ENCODE assay signal across 8 cellular contexts in the genomic region with DNA sequence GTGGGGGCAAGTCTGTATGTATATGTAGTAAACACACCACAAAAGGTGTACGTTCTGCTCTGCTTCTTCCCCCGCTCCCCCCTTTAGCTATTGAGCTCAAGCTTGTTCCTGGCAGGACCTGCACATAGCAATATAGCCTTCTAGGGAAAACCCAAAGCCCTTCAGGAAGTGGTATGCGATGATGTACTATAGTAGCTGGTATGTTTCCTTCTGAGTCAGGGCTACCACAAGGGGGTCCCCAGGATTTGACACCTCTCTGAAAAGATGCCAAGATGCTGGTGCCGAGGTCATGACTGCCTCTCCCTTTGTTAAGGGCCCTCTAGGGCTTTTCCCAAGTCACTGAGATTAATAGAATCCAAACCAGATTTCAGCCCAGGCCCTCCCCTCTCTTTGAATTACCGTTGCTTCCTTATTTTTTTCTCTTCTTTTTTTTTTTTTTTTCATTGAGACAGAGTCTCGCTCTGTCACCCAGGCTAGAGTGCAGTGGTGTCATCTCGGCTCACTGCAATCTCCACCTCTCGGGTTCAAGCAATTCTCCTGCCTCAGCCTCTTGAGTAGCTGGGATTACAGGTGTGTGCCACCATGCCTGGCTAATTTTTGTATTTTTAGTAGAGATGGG.
DNase-seq lines count a peak whose midpoint lies in the region; ATAC-seq, FAIRE-seq and TF ChIP-seq lines count a peak whose summit lies in the region.

No MANE protein-coding gene starts in this region.

- intact Hi-C loops in vagina (cut with DNase I) = no loop called here

- peaks cover 36 to 52% of the 10 kb centered on the region in 2 donors for H3K36me3 Mint-ChIP-seq in activated T-cell treated with anti-CD3 and anti-CD28 coated beads, Interleukin-2, amount 50 U/mL, for 72 hours (ENCODE audit: insufficient read depth in 2 of 2)

- peaks cover 87% of the 10 kb centered on the region for H3K4me1 Mint-ChIP-seq in activated T-cell treated with anti-CD3 and anti-CD28 coated beads, Interleukin-2, amount 50 U/mL, for 72 hours (ENCODE audit: low read depth)

- H3K27ac ChIP-seq in vagina = no peak overlapping the region

- no peak overlapping the region for H3K4me3 ChIP-seq in vagina

- H3K9me3 ChIP-seq in vagina = no peaks in the 10 kb centered on the region

- peak; percentile 88 to 90 for DNase-seq in activated T-cell treated with anti-CD3 and anti-CD28 coated beads, Interleukin-2, amount 50 U/mL, for 72 hours
- DNase-seq in stimulated activated CD4-positive, alpha-beta T cell treated with anti-CD3 and anti-CD28 coated beads, Interleukin-4, amount 100 ng/mL, for 4 hours = peak; percentile 46 to 68
- DNase-seq in vagina (ENCODE audit: extremely low spot score in 2 of 2) (no peak), COLO829 (ENCODE audit: low spot score) (no peak), DMS114 treated with DMSO at 0.1 percent for 48 hours (lab: John Stamatoyannopoulos, UW; ENCODE audit: unreplicated experiment) (no peak), H54 (ENCODE audit: insufficient read length, low spot score) (no peak)

- no peaks in the 10 kb centered on the region for H3K27me3 ChIP-seq in vagina

- no peak for TF ChIP-seq CTCF in vagina (IDR thresholded peaks at IDR 0.05)

- H3K4me1 ChIP-seq in vagina = no peaks in the 10 kb centered on the region

- no peak for FAIRE-seq in H54 (lab: Jason Lieb, UNC)

- TF ChIP-seq POLR2A in vagina (IDR thresholded peaks at IDR 0.05) (no peak), H54 (IDR thresholded peaks at IDR 0.05; ENCODE audit: low read depth, low read length) (no peak)

- no peaks in the 10 kb centered on the region for H3K36me3 ChIP-seq in vagina

- H3K27me3 Mint-ChIP-seq in activated T-cell treated with anti-CD3 and anti-CD28 coated beads, Interleukin-2, amount 50 U/mL, for 72 hours (ENCODE audit: low read depth) = no peaks in the 10 kb centered on the region

- H3K4me3 Mint-ChIP-seq in activated T-cell treated with anti-CD3 and anti-CD28 coated beads, Interleukin-2, amount 50 U/mL, for 72 hours = peak overlapping the region; percentile 69 to 75

- peak overlapping the region; percentile 94 for H3K27ac Mint-ChIP-seq in activated T-cell treated with anti-CD3 and anti-CD28 coated beads, Interleukin-2, amount 50 U/mL, for 72 hours

- peak; percentile 72 for ATAC-seq in GM19328 (IDR thresholded peaks at IDR 0.05; ENCODE audit: unreplicated experiment)
- peak; percentile 97 for ATAC-seq in HG03196 (IDR thresholded peaks at IDR 0.05; ENCODE audit: unreplicated experiment)
- ATAC-seq in activated T-cell treated with anti-CD3 and anti-CD28 coated beads, Interleukin-2, amount 50 U/mL, for 72 hours (replicated peaks in 1 of 2) = peak; percentile 88 to 90

- H3K9me3 Mint-ChIP-seq in activated T-cell treated with anti-CD3 and anti-CD28 coated beads, Interleukin-2, amount 50 U/mL, for 72 hours = peaks cover 17 to 26% of the 10 kb centered on the region in 2 donors

Comparison
In these comparisons a context has a peak if more than half of its experiments do, and no peak if none do; other contexts are left out.
1. DNase-seq: peak in activated T-cell treated with anti-CD3 and anti-CD28 coated beads, Interleukin-2, amount 50 U/mL, for 72 hours (2 of 2) and stimulated activated CD4-positive, alpha-beta T cell treated with anti-CD3 and anti-CD28 coated beads, Interleukin-4, amount 100 ng/mL, for 4 hours (2 of 2); none in vagina (0 of 2), COLO829 (single experiment), DMS114 treated with DMSO at 0.1 percent for 48 hours (single experiment) and H54 (single experiment).
2. Peak in every context shown above with its lines, with median percentiles within 50 percentile points of each other: ATAC-seq.